ENCODE assay signal across 9 cellular contexts in genomic region chr2:215920244-215921100, GRCh38.
A peak's percentile ranks its signal among the peaks of the same experiment; 100 is the strongest.
DNase-seq lines count a peak whose midpoint lies in the region; ATAC-seq, FAIRE-seq and TF ChIP-seq lines count a peak whose summit lies in the region.
"Had no signal": no experiment of that assay in that cellular context is flagged by ENCODE, and none has a peak within 500 bp of the region (broad histone marks: within the 10 kb centered on the region; RNA-seq: fewer than 3 reads in every experiment).

No MANE protein-coding gene starts in this region.

- TF ChIP-seq CTCF in CD8-positive, alpha-beta T cell (IDR thresholded peaks at IDR 0.05): peak; percentile 70

- POLR2A ChIA-PET in CD8-positive, alpha-beta T cell (lab: Charles Lee): interaction anchor here (0.6 kb wide), 1 partner anchor 98 kb away, joined by 4 read pairs; no protein-coding TSS in a partner anchor

- H3K27ac ChIP-seq in CD8-positive, alpha-beta T cell (ENCODE audit: low read depth, low read length): no peak overlapping the region

- peaks cover 2% of the 10 kb centered on the region for H3K4me1 Mint-ChIP-seq in CD8-positive, alpha-beta T cell (ENCODE audit: low read depth)

- H3K9me3 ChIP-seq in CD8-positive, alpha-beta T cell (ENCODE audit: low read length): no peaks in the 10 kb centered on the region

- DNase-seq in CD8-positive, alpha-beta T cell: peak; percentile 20 to 65 (median 43)
- peak; percentile 46 for DNase-seq in GM19239 (ENCODE audit: insufficient read length, low spot score)
- DNase-seq in NCI-H2227 (lab: John Stamatoyannopoulos, UW; ENCODE audit: unreplicated experiment): peak; percentile 77
- DNase-seq in activated CD4-positive, alpha-beta T cell treated with anti-CD3 and anti-CD28 coated beads for 48 hours: peak; percentile 70
- peak; percentile 91 for DNase-seq in dermis blood vessel endothelial cell
- DNase-seq in lung microvascular endothelial cell (ENCODE audit: low read depth in 2 of 2): peak; percentile 87
- DNase-seq in stimulated activated CD8-positive, alpha-beta memory T cell treated with anti-CD3 and anti-CD28 coated beads, Interleukin-2, amount 100 ng/mL, for 48 hours (ENCODE audit: low read depth in 2 of 2): peak; percentile 7 to 29

- H3K27me3 Mint-ChIP-seq in CD8-positive, alpha-beta T cell (ENCODE audit: low read depth): peaks cover 2% of the 10 kb centered on the region

- H3K4me1 ChIP-seq in CD8-positive, alpha-beta T cell (ENCODE audit: insufficient read depth, low read length): no peaks in the 10 kb centered on the region

- H3K9me3 Mint-ChIP-seq in CD8-positive, alpha-beta T cell: no peaks in the 10 kb centered on the region

- no peaks in the 10 kb centered on the region for H3K36me3 Mint-ChIP-seq in CD8-positive, alpha-beta T cell

- no peaks in the 10 kb centered on the region for H3K36me3 ChIP-seq in CD8-positive, alpha-beta T cell (ENCODE audit: insufficient read depth, low read length)

- no peak overlapping the region for H3K4me3 Mint-ChIP-seq in CD8-positive, alpha-beta T cell

- no peak overlapping the region for H3K4me3 ChIP-seq in CD8-positive, alpha-beta T cell (ENCODE audit: low read depth, low read length)

- intact Hi-C loops in CD8-positive, alpha-beta T cell (cut with DNase I, micrococcal nuclease): loop anchor here in 1 of 2 experiments (1.0 kb wide), 1 partner anchor 466 kb away; no protein-coding TSS in a partner anchor

- FAIRE-seq in GM19239 (lab: Jason Lieb, UNC): peak; percentile 88
- FAIRE-seq: TTC549 had no signal

- CTCF ChIA-PET in CD8-positive, alpha-beta T cell (lab: Charles Lee): interaction anchor here (1.1 to 2.6 kb wide), 5 partner anchors 11 to 465 kb away, joined by 3 to 13 read pairs (median 6); no protein-coding TSS in a partner anchor

- H3K27ac Mint-ChIP-seq in CD8-positive, alpha-beta T cell: no peak overlapping the region

- no peaks in the 10 kb centered on the region for H3K27me3 ChIP-seq in CD8-positive, alpha-beta T cell (ENCODE audit: insufficient read depth, low read length)

- peak; percentile 58 for ATAC-seq in CD8-positive, alpha-beta T cell
- peak; percentile 47 for ATAC-seq in HG03159 (IDR thresholded peaks at IDR 0.05; ENCODE audit: unreplicated experiment)

Comparison
In these comparisons a context has a peak if more than half of its experiments do, and no peak if none do; other contexts are left out.
1. DNase-seq: peak in every context shown above with its lines; median percentile 91 in dermis blood vessel endothelial cell; 87 in lung microvascular endothelial cell; 77 in NCI-H2227; 70 in activated CD4-positive, alpha-beta T cell treated with anti-CD3 and anti-CD28 coated beads for 48 hours; 46 in GM19239; 43 in CD8-positive, alpha-beta T cell; 18 in stimulated activated CD8-positive, alpha-beta memory T cell treated with anti-CD3 and anti-CD28 coated beads, Interleukin-2, amount 100 ng/mL, for 48 hours.